Comparison of ENCODE assay signal across 9 cellular contexts in genomic region chr9:806285-807156, GRCh38. TPM values are rescaled to one million over a fixed set of nuclear protein-coding genes. Genes with fewer than 3 reads are reported as not detected.
DNase-seq lines count a peak whose midpoint lies in the region; ATAC-seq, FAIRE-seq and TF ChIP-seq lines count a peak whose summit lies in the region.
"Had no signal": no experiment of that assay in that cellular context is flagged by ENCODE, and none has a peak within 500 bp of the region (broad histone marks: within the 10 kb centered on the region; RNA-seq: fewer than 3 reads in every experiment).

No MANE protein-coding gene starts in this region.

- no peak overlapping the region for H3K9ac ChIP-seq in parathyroid adenoma

- peak; percentile 80 for ATAC-seq in SK-N-SH treated with all-trans-retinoic acid at 6 μM for 48 hours

- H3K4me3 ChIP-seq in DOHH2 (ENCODE audit: low read length) = no peak overlapping the region
- H3K4me3 ChIP-seq in fibroblast of the aortic adventitia (ENCODE audit: low read depth, low read length) = no peak overlapping the region
- H3K4me3 ChIP-seq in parathyroid adenoma (ENCODE audit: low read depth, low read length) = no peak overlapping the region

- H4K20me1 ChIP-seq in DOHH2 (ENCODE audit: control insufficient read depth, insufficient read depth, low read depth, low read length) = no peaks in the 10 kb centered on the region

- H3K36me3 ChIP-seq in DOHH2 (ENCODE audit: control insufficient read depth, low read length) (no peaks in the 10 kb centered on the region), parathyroid adenoma (ENCODE audit: control insufficient read depth, insufficient read depth, low read length) (no peaks in the 10 kb centered on the region)

- DNase-seq in HS-5 (ENCODE audit: low read depth) = peak; percentile 28
- DNase-seq in fibroblast of the aortic adventitia (ENCODE audit: low read depth) = peak; percentile 66
- no peak for DNase-seq in GM12891 (ENCODE audit: insufficient read length, low spot score)
- DNase-seq in stimulated activated CD4-positive, alpha-beta T cell treated with anti-CD3 and anti-CD28 coated beads, Interleukin-2, amount 100 ng/mL, for 24 hours = no peak
- no peak for DNase-seq in HK-2 (ENCODE audit: unreplicated experiment)
- DNase-seq: activated B cell treated with CpG ODN at 0.5 μM for 24 hours had no signal

- no peaks in the 10 kb centered on the region for H3K9me3 ChIP-seq in DOHH2 (ENCODE audit: control insufficient read depth, insufficient read depth, low read length)
- H3K9me3 ChIP-seq in parathyroid adenoma (ENCODE audit: control insufficient read depth, low read length) = no peaks in the 10 kb centered on the region

- no peak for TF ChIP-seq POLR2A in GM12891 (IDR thresholded peaks at IDR 0.05; ENCODE audit: low read depth, low read length)

- no peak overlapping the region for H2AFZ ChIP-seq in parathyroid adenoma

- no peaks in the 10 kb centered on the region for H3K9me2 ChIP-seq in DOHH2 (replicated peaks; ENCODE audit: control insufficient read depth, low read length)

- 0 out of 2 replicates have a peak, but pooled peaks cover 3% of the 10 kb centered on the region for H3F3A ChIP-seq in DOHH2 (ENCODE audit: control insufficient read depth, insufficient read depth)

- no peak overlapping the region; the same call in 1 of the 2 replicates for H3K4me2 ChIP-seq in DOHH2 (ENCODE audit: low read length)
- H3K4me2 ChIP-seq in parathyroid adenoma (ENCODE audit: low read length) = no peak overlapping the region

- H3K79me2 ChIP-seq in DOHH2 (ENCODE audit: control insufficient read depth, low read length) (no peaks in the 10 kb centered on the region), parathyroid adenoma (no peaks in the 10 kb centered on the region)

- TF ChIP-seq CTCF in DOHH2 (IDR thresholded peaks at IDR 0.05; ENCODE audit: low read depth, low read length, poor library complexity, severe bottlenecking) (peak; percentile 74), fibroblast of the aortic adventitia (IDR thresholded peaks at IDR 0.05; ENCODE audit: insufficient read depth, low read length) (peak; percentile 77), parathyroid adenoma (IDR thresholded peaks at IDR 0.05) (peak; percentile 38)

- H3K27me3 ChIP-seq in DOHH2 (ENCODE audit: control insufficient read depth, low read length) = peaks cover 5% of the 10 kb centered on the region; the same call in 1 of the 2 replicates
- no peaks in the 10 kb centered on the region for H3K27me3 ChIP-seq in parathyroid adenoma (ENCODE audit: control insufficient read depth, insufficient read depth, low read length)

- no peak for FAIRE-seq in GM12891 (lab: Jason Lieb, UNC)

- H3K4me1 ChIP-seq in DOHH2 (ENCODE audit: control insufficient read depth, low read length) (no peaks in the 10 kb centered on the region), parathyroid adenoma (no peaks in the 10 kb centered on the region)

- H3K27ac ChIP-seq in DOHH2 (ENCODE audit: low read depth, low read length) (no peak overlapping the region), parathyroid adenoma (no peak overlapping the region)

TF ChIP-seq in SK-N-SH treated with all-trans-retinoic acid at 6 μM for 48 hours, 23 proteins besides CTCF, POLR2A, EP300 and RAD21 (continues in another document):
- TF ChIP-seq, protein P1, sequence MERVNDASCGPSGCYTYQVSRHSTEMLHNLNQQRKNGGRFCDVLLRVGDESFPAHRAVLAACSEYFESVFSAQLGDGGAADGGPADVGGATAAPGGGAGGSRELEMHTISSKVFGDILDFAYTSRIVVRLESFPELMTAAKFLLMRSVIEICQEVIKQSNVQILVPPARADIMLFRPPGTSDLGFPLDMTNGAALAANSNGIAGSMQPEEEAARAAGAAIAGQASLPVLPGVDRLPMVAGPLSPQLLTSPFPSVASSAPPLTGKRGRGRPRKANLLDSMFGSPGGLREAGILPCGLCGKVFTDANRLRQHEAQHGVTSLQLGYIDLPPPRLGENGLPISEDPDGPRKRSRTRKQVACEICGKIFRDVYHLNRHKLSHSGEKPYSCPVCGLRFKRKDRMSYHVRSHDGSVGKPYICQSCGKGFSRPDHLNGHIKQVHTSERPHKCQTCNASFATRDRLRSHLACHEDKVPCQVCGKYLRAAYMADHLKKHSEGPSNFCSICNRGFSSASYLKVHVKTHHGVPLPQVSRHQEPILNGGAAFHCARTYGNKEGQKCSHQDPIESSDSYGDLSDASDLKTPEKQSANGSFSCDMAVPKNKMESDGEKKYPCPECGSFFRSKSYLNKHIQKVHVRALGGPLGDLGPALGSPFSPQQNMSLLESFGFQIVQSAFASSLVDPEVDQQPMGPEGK (CRISPR knock-in tag; IDR thresholded peaks at IDR 0.05; ENCODE audit: borderline replicate concordance) = no peak
- no peak for TF ChIP-seq ZC3H10 (CRISPR knock-in tag; IDR thresholded peaks at IDR 0.05)
- TF ChIP-seq, protein P2, sequence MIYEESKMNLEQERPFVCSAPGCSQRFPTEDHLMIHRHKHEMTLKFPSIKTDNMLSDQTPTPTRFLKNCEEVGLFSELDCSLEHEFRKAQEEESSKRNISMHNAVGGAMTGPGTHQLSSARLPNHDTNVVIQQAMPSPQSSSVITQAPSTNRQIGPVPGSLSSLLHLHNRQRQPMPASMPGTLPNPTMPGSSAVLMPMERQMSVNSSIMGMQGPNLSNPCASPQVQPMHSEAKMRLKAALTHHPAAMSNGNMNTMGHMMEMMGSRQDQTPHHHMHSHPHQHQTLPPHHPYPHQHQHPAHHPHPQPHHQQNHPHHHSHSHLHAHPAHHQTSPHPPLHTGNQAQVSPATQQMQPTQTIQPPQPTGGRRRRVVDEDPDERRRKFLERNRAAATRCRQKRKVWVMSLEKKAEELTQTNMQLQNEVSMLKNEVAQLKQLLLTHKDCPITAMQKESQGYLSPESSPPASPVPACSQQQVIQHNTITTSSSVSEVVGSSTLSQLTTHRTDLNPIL (CRISPR knock-in tag; IDR thresholded peaks at IDR 0.05; ENCODE audit: low read depth) = no peak
- TF ChIP-seq TCF4 (CRISPR knock-in tag; IDR thresholded peaks at IDR 0.05; ENCODE audit: borderline replicate concordance) = no peak
- TF ChIP-seq POU6F1 (CRISPR knock-in tag; IDR thresholded peaks at IDR 0.05; ENCODE audit: borderline replicate concordance, low read depth) = no peak

TF ChIP-seq in GM12891, 5 proteins besides CTCF, POLR2A, EP300 and RAD21:
- TF ChIP-seq POLR2AphosphoS5 (IDR thresholded peaks at IDR 0.05; ENCODE audit: low read depth, low read length) = no peak
- TF ChIP-seq SPI1 (IDR thresholded peaks at IDR 0.05; ENCODE audit: low read depth, low read length) = no peak
- no peak for TF ChIP-seq PAX5 (IDR thresholded peaks at IDR 0.05; ENCODE audit: insufficient read depth, low read length, severe bottlenecking)
- no peak for TF ChIP-seq TAF1 (IDR thresholded peaks at IDR 0.05; ENCODE audit: low read depth, low read length)
- no peak for TF ChIP-seq POU2F2 (IDR thresholded peaks at IDR 0.05; ENCODE audit: low read depth, low read length)
TF ChIP-seq in GM12891: peak in this region for 0.

RNA-seq across cellular contexts. Expression of gene DMRT1, which starts 35.0 kb away (rescaled TPM):
- not detected in 2 replicates for total RNA-seq in fibroblast of the aortic adventitia (ENCODE audit: low replicate concordance)
- 0.08 TPM for polyA plus RNA-seq in GM12891 (2012; ENCODE audit: low read depth, missing spikeins)
- total RNA-seq: activated B cell treated with CpG ODN at 0.5 μM for 24 hours had no signal

Comparison
In these comparisons a context has a peak if more than half of its experiments do, and no peak if none do; other contexts are left out.
1. DNase-seq: peak in HS-5 (single experiment) and fibroblast of the aortic adventitia (single experiment); none in GM12891 (single experiment), stimulated activated CD4-positive, alpha-beta T cell treated with anti-CD3 and anti-CD28 coated beads, Interleukin-2, amount 100 ng/mL, for 24 hours (0 of 2) and HK-2 (single experiment).
2. Peak in every context shown above with its lines, with median percentiles within 50 percentile points of each other: CTCF ChIP-seq.